Comparison of ENCODE assay signal across 14 cellular contexts in genomic region chr9:118533850-118534249, GRCh38.
DNase-seq lines count a peak whose midpoint lies in the region; ATAC-seq, FAIRE-seq and TF ChIP-seq lines count a peak whose summit lies in the region.
"Had no signal": no experiment of that assay in that cellular context is flagged by ENCODE, and none has a peak within 500 bp of the region (broad histone marks: within the 10 kb centered on the region; RNA-seq: fewer than 3 reads in every experiment).

No MANE protein-coding gene starts in this region.

- no peak for DNase-seq in H54 (ENCODE audit: insufficient read length, low spot score)
- DNase-seq in dermis blood vessel endothelial cell: peak; percentile 61
- peak; percentile 52 for DNase-seq in kidney tubule cell (ENCODE audit: low spot score)
- no peak for DNase-seq in activated CD8-positive, alpha-beta memory T cell treated with anti-CD3 and anti-CD28 coated beads, Interleukin-2, amount 10 ng/mL, durations not matched to agents 7 days and 5 days
- DNase-seq in GOT3 (lab: John Stamatoyannopoulos, UW): no peak
- DNase-seq: CD8-positive, alpha-beta T cell; COR-L47; DMS79 had no signal

- peak; percentile 84 for FAIRE-seq in H54 (lab: Jason Lieb, UNC)
- FAIRE-seq: GM12878, GM18507 had no signal

- no peak for TF ChIP-seq POLR2A in H54 (IDR thresholded peaks at IDR 0.05; ENCODE audit: low read depth, low read length)

- no peaks in the 10 kb centered on the region for H3K4me1 Mint-ChIP-seq in activated CD8-positive, alpha-beta memory T cell treated with anti-CD3 and anti-CD28 coated beads, Interleukin-2, amount 10 ng/mL, durations not matched to agents 7 days and 5 days
- H3K4me1 Mint-ChIP-seq: GM23338, IgD-negative memory B cell had no signal

- no peak overlapping the region for H3K27ac Mint-ChIP-seq in activated CD8-positive, alpha-beta memory T cell treated with anti-CD3 and anti-CD28 coated beads, Interleukin-2, amount 10 ng/mL, durations not matched to agents 7 days and 5 days
- H3K27ac Mint-ChIP-seq: CD14-positive monocyte; CD8-positive, alpha-beta T cell; GM23338; IgD-negative memory B cell had no signal

- no peaks in the 10 kb centered on the region for H3K27me3 Mint-ChIP-seq in activated CD8-positive, alpha-beta memory T cell treated with anti-CD3 and anti-CD28 coated beads, Interleukin-2, amount 10 ng/mL, durations not matched to agents 7 days and 5 days
- H3K27me3 Mint-ChIP-seq: IgD-negative memory B cell had no signal

- no peaks in the 10 kb centered on the region for H3K36me3 Mint-ChIP-seq in activated CD8-positive, alpha-beta memory T cell treated with anti-CD3 and anti-CD28 coated beads, Interleukin-2, amount 10 ng/mL, durations not matched to agents 7 days and 5 days
- H3K36me3 Mint-ChIP-seq: CD14-positive monocyte; CD8-positive, alpha-beta T cell; IgD-negative memory B cell had no signal

- CTCF ChIA-PET in activated CD8-positive, alpha-beta memory T cell treated with anti-CD3 and anti-CD28 coated beads, Interleukin-2, amount 10 ng/mL, durations not matched to agents 7 days and 5 days (lab: Charles Lee): no interaction called here

- no peak for ATAC-seq in activated CD8-positive, alpha-beta memory T cell treated with anti-CD3 and anti-CD28 coated beads, Interleukin-2, amount 10 ng/mL, durations not matched to agents 7 days and 5 days
- ATAC-seq in GM21717 (IDR thresholded peaks at IDR 0.05; ENCODE audit: unreplicated experiment): no peak
- ATAC-seq: CD8-positive, alpha-beta T cell; GM12878; GM23338 had no signal

- H3K4me3 Mint-ChIP-seq in activated CD8-positive, alpha-beta memory T cell treated with anti-CD3 and anti-CD28 coated beads, Interleukin-2, amount 10 ng/mL, durations not matched to agents 7 days and 5 days: no peak overlapping the region
- H3K4me3 Mint-ChIP-seq: CD14-positive monocyte; CD8-positive, alpha-beta T cell; GM23338; IgD-negative memory B cell had no signal

- peaks cover 9% of the 10 kb centered on the region for H3K9me3 Mint-ChIP-seq in activated CD8-positive, alpha-beta memory T cell treated with anti-CD3 and anti-CD28 coated beads, Interleukin-2, amount 10 ng/mL, durations not matched to agents 7 days and 5 days (ENCODE audit: low read depth)
- H3K9me3 Mint-ChIP-seq: GM23338 had no signal

Comparison
In these comparisons a context has a peak if more than half of its experiments do, and no peak if none do; other contexts are left out.
1. DNase-seq: peak in dermis blood vessel endothelial cell (single experiment) and kidney tubule cell (single experiment); none in H54 (single experiment), activated CD8-positive, alpha-beta memory T cell treated with anti-CD3 and anti-CD28 coated beads, Interleukin-2, amount 10 ng/mL, durations not matched to agents 7 days and 5 days (single experiment) and GOT3 (single experiment).